In the genomic region with DNA sequence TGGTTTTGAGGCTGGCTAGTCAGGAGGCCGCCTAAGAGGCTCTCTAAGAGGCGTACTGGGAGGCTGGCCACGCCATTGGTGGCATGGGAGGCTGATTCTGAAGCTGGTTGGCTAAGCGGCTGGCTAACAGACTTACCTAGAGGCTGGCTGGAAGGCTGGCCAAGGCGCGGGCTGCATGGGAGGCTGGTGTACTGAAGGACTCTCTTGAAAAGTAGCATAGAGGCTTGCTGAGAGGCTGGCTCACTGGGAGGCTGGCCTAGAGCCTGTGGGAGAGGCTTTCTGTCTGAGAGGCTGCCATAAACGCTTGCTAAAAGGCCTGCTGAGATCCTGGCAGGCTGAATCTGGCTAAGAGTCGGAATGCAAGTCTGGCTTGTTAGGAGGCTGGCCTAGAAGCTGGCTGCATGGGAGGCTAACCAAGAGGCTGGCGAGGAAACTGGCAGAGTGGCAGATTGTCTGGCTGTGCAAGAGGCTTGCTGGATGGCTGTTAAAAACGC, we compare ENCODE assay signal across 17 cellular contexts.
A peak's percentile ranks its signal among the peaks of the same experiment; 100 is the strongest.
DNase-seq lines count a peak whose midpoint lies in the region; ATAC-seq and TF ChIP-seq lines count a peak whose summit lies in the region.
"Had no signal": no experiment of that assay in that cellular context is flagged by ENCODE, and none has a peak within 500 bp of the region (broad histone marks: within the 10 kb centered on the region; RNA-seq: fewer than 3 reads in every experiment).

No MANE protein-coding gene starts in this region.

- peak; percentile 17 to 69 for ATAC-seq in left cardiac atrium
- no peak for ATAC-seq in HG03521 (IDR thresholded peaks at IDR 0.05; ENCODE audit: unreplicated experiment)
- ATAC-seq in GM21515 (IDR thresholded peaks at IDR 0.05; ENCODE audit: unreplicated experiment): no peak
- ATAC-seq in GM21619 (IDR thresholded peaks at IDR 0.05; ENCODE audit: unreplicated experiment): no peak
- no peak for ATAC-seq in activated CD4-positive, alpha-beta T cell treated with anti-CD3 and anti-CD28 coated beads for 36 hours
- ATAC-seq: PC-3 had no signal

- no peaks in the 10 kb centered on the region for H3K36me3 ChIP-seq in left ventricle myocardium inferior
- H3K36me3 ChIP-seq: BLaER1 had no signal

- H3K4me1 ChIP-seq in left ventricle myocardium inferior: no peaks in the 10 kb centered on the region
- H3K4me1 ChIP-seq: BLaER1 had no signal

- H3K4me1 Mint-ChIP-seq in mesothelial cell of epicardium: peaks cover 45% of the 10 kb centered on the region
- H3K4me1 Mint-ChIP-seq in activated CD4-positive, alpha-beta T cell treated with anti-CD3 and anti-CD28 coated beads for 36 hours: no peaks in the 10 kb centered on the region
- H3K4me1 Mint-ChIP-seq: CD8-positive, alpha-beta memory T cell had no signal

- no peaks in the 10 kb centered on the region for H3K9me3 Mint-ChIP-seq in mesothelial cell of epicardium
- no peaks in the 10 kb centered on the region for H3K9me3 Mint-ChIP-seq in activated CD4-positive, alpha-beta T cell treated with anti-CD3 and anti-CD28 coated beads for 36 hours (ENCODE audit: low read depth)
- H3K9me3 Mint-ChIP-seq: CD8-positive, alpha-beta memory T cell; H9 had no signal

- no peaks in the 10 kb centered on the region for H3K27me3 ChIP-seq in left ventricle myocardium inferior (ENCODE audit: low read depth)
- H3K27me3 ChIP-seq: BLaER1 had no signal

- H3K4me3 ChIP-seq in left ventricle myocardium inferior: no peak overlapping the region
- H3K4me3 ChIP-seq: BLaER1 had no signal

- DNase-seq in left cardiac atrium (no peak), left ventricle myocardium inferior (no peak), cerebellum (ENCODE audit: low spot score) (peak; percentile 70), mesothelial cell of epicardium (ENCODE audit: low spot score in 2 of 2, unreplicated experiment in 2 of 2) (no peak)
- no peak for DNase-seq in activated CD4-positive, alpha-beta T cell treated with anti-CD3 and anti-CD28 coated beads for 36 hours
- DNase-seq: CD8-positive, alpha-beta memory T cell; DMS 273 treated with DMSO at 0.1 percent for 48 hours; H9; Karpas-422; NCI-H1417; NCI-H1930; PC-3 had no signal

- POLR2A ChIA-PET in activated CD4-positive, alpha-beta T cell treated with anti-CD3 and anti-CD28 coated beads for 36 hours (lab: Charles Lee): no interaction called here

- CTCF ChIA-PET in activated CD4-positive, alpha-beta T cell treated with anti-CD3 and anti-CD28 coated beads for 36 hours (lab: Charles Lee): no interaction called here

- no peak for TF ChIP-seq CTCF in left ventricle myocardium inferior (IDR thresholded peaks at IDR 0.05; ENCODE audit: borderline replicate concordance)
- TF ChIP-seq CTCF in mesothelial cell of epicardium (IDR thresholded peaks at IDR 0.05; ENCODE audit: unreplicated experiment): no peak

- H3K27ac Mint-ChIP-seq in mesothelial cell of epicardium: peak overlapping the region; percentile 80
- H3K27ac Mint-ChIP-seq in activated CD4-positive, alpha-beta T cell treated with anti-CD3 and anti-CD28 coated beads for 36 hours: no peak overlapping the region
- H3K27ac Mint-ChIP-seq: CD8-positive, alpha-beta memory T cell had no signal

- H3K27me3 Mint-ChIP-seq in mesothelial cell of epicardium (ENCODE audit: low read depth): no peaks in the 10 kb centered on the region
- H3K27me3 Mint-ChIP-seq in activated CD4-positive, alpha-beta T cell treated with anti-CD3 and anti-CD28 coated beads for 36 hours: no peaks in the 10 kb centered on the region

- no peak overlapping the region for H3K27ac ChIP-seq in left ventricle myocardium inferior (replicated peaks)
- H3K27ac ChIP-seq: 22Rv1, BLaER1 had no signal

- no peak overlapping the region for H3K4me3 Mint-ChIP-seq in mesothelial cell of epicardium
- no peak overlapping the region for H3K4me3 Mint-ChIP-seq in activated CD4-positive, alpha-beta T cell treated with anti-CD3 and anti-CD28 coated beads for 36 hours
- H3K4me3 Mint-ChIP-seq: H9 had no signal

- H3K9me3 ChIP-seq in left ventricle myocardium inferior (replicated peaks): no peaks in the 10 kb centered on the region
- H3K9me3 ChIP-seq: BLaER1 had no signal

- H3K36me3 Mint-ChIP-seq in mesothelial cell of epicardium: no peaks in the 10 kb centered on the region
- H3K36me3 Mint-ChIP-seq in activated CD4-positive, alpha-beta T cell treated with anti-CD3 and anti-CD28 coated beads for 36 hours (ENCODE audit: low read depth): no peaks in the 10 kb centered on the region
- H3K36me3 Mint-ChIP-seq: CD8-positive, alpha-beta memory T cell had no signal

- intact Hi-C loops in left cardiac atrium (cut with DNase I): no loop called here
- intact Hi-C loops in left ventricle myocardium inferior (cut with micrococcal nuclease): no loop called here
- intact Hi-C loops in activated CD4-positive, alpha-beta T cell treated with anti-CD3 and anti-CD28 coated beads for 36 hours (cut with DNase I, micrococcal nuclease): no loop called here

Comparison
In these comparisons a context has a peak if more than half of its experiments do, and no peak if none do; other contexts are left out.
1. ATAC-seq: peak in left cardiac atrium (2 of 2); none in HG03521 (single experiment), GM21515 (single experiment), GM21619 (single experiment) and activated CD4-positive, alpha-beta T cell treated with anti-CD3 and anti-CD28 coated beads for 36 hours (single experiment).